In the genomic region with DNA sequence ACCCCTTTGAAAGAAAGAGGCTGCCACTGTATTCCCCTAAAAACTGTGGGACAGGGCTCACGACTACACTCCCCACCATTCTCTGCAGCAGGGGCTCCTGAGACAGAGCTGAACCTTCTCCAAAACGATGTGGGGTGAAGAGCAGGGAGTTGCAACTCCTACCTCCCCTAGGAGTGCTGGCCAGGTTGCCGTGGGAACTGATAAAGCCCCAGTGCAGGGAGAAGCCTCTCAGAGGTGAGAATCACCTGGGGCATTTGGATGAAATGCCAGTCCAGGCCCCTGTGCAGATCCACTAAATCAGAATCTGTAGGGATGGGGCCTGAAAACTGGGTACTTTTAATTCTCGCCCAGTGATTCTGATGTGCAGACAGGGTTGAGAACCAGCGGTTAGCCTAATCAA, we compare ENCODE assay signal across 9 cellular contexts. TPM values are rescaled to one million over a fixed set of nuclear protein-coding genes. Genes with fewer than 3 reads are reported as not detected.
A peak's percentile ranks its signal among the peaks of the same experiment; 100 is the strongest.
DNase-seq lines count a peak whose midpoint lies in the region; ATAC-seq and TF ChIP-seq lines count a peak whose summit lies in the region.
"Had no signal": no experiment of that assay in that cellular context is flagged by ENCODE, and none has a peak within 500 bp of the region (broad histone marks: within the 10 kb centered on the region; RNA-seq: fewer than 3 reads in every experiment).

No MANE protein-coding gene starts in this region.

- peaks cover 0 to 9% of the 10 kb centered on the region in 2 experiments; a peak in 1 of 4 replicates for H3K79me1 ChIP-seq in IMR-90 (ENCODE audit: low read depth in 1 of 2, low read length in 2 of 2)

- no peaks in the 10 kb centered on the region for H4K20me1 ChIP-seq in IMR-90 (ENCODE audit: insufficient read depth, low read length)

- H4K5ac ChIP-seq in IMR-90 (ENCODE audit: low read depth, low read length) = peak overlapping the region; percentile 61

- ATAC-seq in IMR-90 (ENCODE audit: low read depth) (no peak), HG02870 (IDR thresholded peaks at IDR 0.05; ENCODE audit: unreplicated experiment) (no peak)

- dilution Hi-C loops in IMR-90 (cut with HindIII; ENCODE audit: low sequenced_read_pairs, unreplicated experiment) = no loop called here

- TF ChIP-seq POLR2A in IMR-90 (IDR thresholded peaks at IDR 0.05; ENCODE audit: low read depth, low read length) = no peak

- BruUV-seq in IMR-90 (replicated peaks; lab: Mats Ljungman, UMichigan) = no TSS peak

- H4K91ac ChIP-seq in IMR-90 (ENCODE audit: insufficient read depth, low read depth, low read length) = peak overlapping the region; percentile 54

- H2BK5ac ChIP-seq in IMR-90 (ENCODE audit: low read depth, low read length, poor library complexity, severe bottlenecking) = no peak overlapping the region

- peak overlapping the region; percentile 88 for H2AK9ac ChIP-seq in IMR-90 (replicated peaks; ENCODE audit: low read depth, low read length, poor library complexity)

- peak overlapping the region; percentile 21 for H2AK5ac ChIP-seq in IMR-90 (ENCODE audit: low read depth, low read length)

- H3K14ac ChIP-seq in IMR-90 (replicated peaks; ENCODE audit: low read depth, low read length) = peak overlapping the region; percentile 83

- CTCF ChIA-PET in BJ (lab: Yijun Ruan, JAX) (interaction anchor here (0.9 kb wide), 1 partner anchor 350 kb away, joined by 4 read pairs; the partner anchor contains the start of gene INTS6), IMR-90 (lab: Yijun Ruan, JAX) (no interaction called here)

- peak overlapping the region; percentile 85 for H3K4ac ChIP-seq in IMR-90 (ENCODE audit: low read depth, low read length)

- peaks cover 4% of the 10 kb centered on the region; the same call in 1 of the 2 replicates for H3K9me1 ChIP-seq in IMR-90 (ENCODE audit: insufficient read depth, low read length)

- H2BK20ac ChIP-seq in IMR-90 (ENCODE audit: low read depth, low read length) = peak overlapping the region; percentile 44; the same call in 1 of the 2 replicates

- intact Hi-C loops in IMR-90 (cut with micrococcal nuclease) = loop anchor here (1.0 to 10.0 kb wide), 3 partner anchors 218 to 578 kb away; partner anchors contain the start of genes FAM124A and INTS6

- H3K4me3 ChIP-seq in BJ (ENCODE audit: low read depth, low read length) = peak overlapping the region; percentile 84
- H3K4me3 ChIP-seq in IMR-90 (ENCODE audit: insufficient read depth, low read depth, low read length) = peak overlapping the region; percentile 84
- peak overlapping the region; percentile 81 for H3K4me3 ChIP-seq in mononuclear cell (ENCODE audit: low read length)

- peak overlapping the region; percentile 70 to 73 for H4K8ac ChIP-seq in IMR-90 (ENCODE audit: low read depth in 2 of 2, low read length in 2 of 2)

- DNase-seq in BJ (ENCODE audit: low read depth) (no peak), IMR-90 (no peak), caudate nucleus (lab: John Stamatoyannopoulos, UW) (peak in 2 of 61 donors; percentile 32 to 41), amniotic stem cell (lab: John Stamatoyannopoulos, UW) (no peak), islet precursor cell (no peak), GM03348 (ENCODE audit: low spot score) (no peak)

- H3K27ac ChIP-seq in IMR-90 (ENCODE audit: insufficient read depth, low read length) (no peak overlapping the region; the same call in 1 of the 2 replicates), caudate nucleus (ENCODE audit: low read depth, low read length) (peak overlapping the region; percentile 99)

- H3K18ac ChIP-seq in IMR-90 (ENCODE audit: low read depth, low read length) = no peak overlapping the region

- H3K36me3 ChIP-seq in BJ (ENCODE audit: control insufficient read depth, insufficient read depth, low read length) (no peaks in the 10 kb centered on the region), IMR-90 (ENCODE audit: control insufficient read depth, insufficient read depth, low read length) (no peaks in the 10 kb centered on the region)

- peak overlapping the region; percentile 91 for H3K4me2 ChIP-seq in IMR-90 (ENCODE audit: low read depth, low read length)

- peak overlapping the region; percentile 98 for H2AFZ ChIP-seq in IMR-90 (replicated peaks; ENCODE audit: low read length, poor library complexity)

- TF ChIP-seq CTCF in BJ (IDR thresholded peaks at IDR 0.05; ENCODE audit: insufficient read depth, low read depth, low read length) (no peak), IMR-90 (conservative IDR thresholded peaks at IDR 0.05; ENCODE audit: low read depth, low read length) (no peak)

- no peak overlapping the region; the same call in 1 of the 2 replicates for H3K56ac ChIP-seq in IMR-90 (ENCODE audit: extremely low read depth, insufficient read depth, low read length)

- peaks cover 4% of the 10 kb centered on the region for H3K4me1 ChIP-seq in IMR-90 (ENCODE audit: control insufficient read depth, insufficient read depth, low read length)
- H3K4me1 ChIP-seq in mononuclear cell (ENCODE audit: insufficient read depth, low read length) = peaks cover 35% of the 10 kb centered on the region

- H3K9me3 ChIP-seq in IMR-90 (ENCODE audit: control insufficient read depth, insufficient read depth, low read length) (no peaks in the 10 kb centered on the region), mononuclear cell (ENCODE audit: low read depth, low read length) (no peaks in the 10 kb centered on the region)

- H3K9ac ChIP-seq in IMR-90 (ENCODE audit: low read depth, low read length) = peak overlapping the region; percentile 64

- H3K23ac ChIP-seq in IMR-90 (ENCODE audit: low read depth, low read length) = peak overlapping the region; percentile 21; the same call in 1 of the 2 replicates

- no CpG with 5 or more reads among the region's 5 CpGs for WGBS in IMR-90 (ENCODE audit: extremely low coverage in 2 of 2, insufficient read length in 1 of 2), 2 experiments

- H3K27me3 ChIP-seq in BJ (ENCODE audit: control insufficient read depth, insufficient read depth, low read length) = peaks cover 2% of the 10 kb centered on the region
- H3K27me3 ChIP-seq in IMR-90 (ENCODE audit: control insufficient read depth, insufficient read depth, low read length) = no peaks in the 10 kb centered on the region
- H3K27me3 ChIP-seq in mononuclear cell (ENCODE audit: insufficient read depth, low read length) = no peaks in the 10 kb centered on the region

- in situ Hi-C loops in IMR-90 (cut with MboI; ENCODE audit: low sequenced_read_pairs) = no loop called here

- H2BK120ac ChIP-seq in IMR-90 (ENCODE audit: low read depth, low read length) = peak overlapping the region; percentile 54

- 0 out of 3 replicates have a peak overlapping the region, but pooled peaks have one; percentile 16 for H2BK15ac ChIP-seq in IMR-90 (ENCODE audit: low read depth, low read length)

- TF ChIP-seq RAD21 in IMR-90 (IDR thresholded peaks at IDR 0.05; ENCODE audit: low read length) = no peak

- POLR2A ChIA-PET in BJ (lab: Charles Lee) (no interaction called here), IMR-90 (lab: Charles Lee; ENCODE audit: unreplicated experiment) (interaction anchor here (0.5 to 1.5 kb wide), 2 partner anchors 186 to 350 kb away, joined by 6 to 7 read pairs; no protein-coding TSS in a partner anchor)

TF ChIP-seq in IMR-90, 13 proteins besides CTCF, POLR2A, EP300 and RAD21 (continues in another document):
- TF ChIP-seq NFE2L2 (IDR thresholded peaks at IDR 0.05; ENCODE audit: low read depth, low read length) (no peak), MXI1 (IDR thresholded peaks at IDR 0.05; ENCODE audit: borderline replicate concordance, low read depth, low read length) (no peak), MAFK (IDR thresholded peaks at IDR 0.05; ENCODE audit: low read depth, low read length) (no peak), RFX5 (IDR thresholded peaks at IDR 0.05; ENCODE audit: low read depth, low read length) (no peak), RCOR1 (IDR thresholded peaks at IDR 0.05; ENCODE audit: insufficient replicate concordance, low read length) (no peak), MAZ (IDR thresholded peaks at IDR 0.05; ENCODE audit: borderline replicate concordance, low read depth, low read length) (no peak), CEBPB (IDR thresholded peaks at IDR 0.05; ENCODE audit: low read depth, low read length) (no peak), BHLHE40 (IDR thresholded peaks at IDR 0.05; ENCODE audit: low read depth, low read length) (no peak)
- TF ChIP-seq, protein P1, sequence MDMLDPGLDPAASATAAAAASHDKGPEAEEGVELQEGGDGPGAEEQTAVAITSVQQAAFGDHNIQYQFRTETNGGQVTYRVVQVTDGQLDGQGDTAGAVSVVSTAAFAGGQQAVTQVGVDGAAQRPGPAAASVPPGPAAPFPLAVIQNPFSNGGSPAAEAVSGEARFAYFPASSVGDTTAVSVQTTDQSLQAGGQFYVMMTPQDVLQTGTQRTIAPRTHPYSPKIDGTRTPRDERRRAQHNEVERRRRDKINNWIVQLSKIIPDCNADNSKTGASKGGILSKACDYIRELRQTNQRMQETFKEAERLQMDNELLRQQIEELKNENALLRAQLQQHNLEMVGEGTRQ (IDR thresholded peaks at IDR 0.05; ENCODE audit: low read depth, low read length) = no peak
- TF ChIP-seq, protein P2, sequence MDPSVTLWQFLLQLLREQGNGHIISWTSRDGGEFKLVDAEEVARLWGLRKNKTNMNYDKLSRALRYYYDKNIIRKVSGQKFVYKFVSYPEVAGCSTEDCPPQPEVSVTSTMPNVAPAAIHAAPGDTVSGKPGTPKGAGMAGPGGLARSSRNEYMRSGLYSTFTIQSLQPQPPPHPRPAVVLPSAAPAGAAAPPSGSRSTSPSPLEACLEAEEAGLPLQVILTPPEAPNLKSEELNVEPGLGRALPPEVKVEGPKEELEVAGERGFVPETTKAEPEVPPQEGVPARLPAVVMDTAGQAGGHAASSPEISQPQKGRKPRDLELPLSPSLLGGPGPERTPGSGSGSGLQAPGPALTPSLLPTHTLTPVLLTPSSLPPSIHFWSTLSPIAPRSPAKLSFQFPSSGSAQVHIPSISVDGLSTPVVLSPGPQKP (IDR thresholded peaks at IDR 0.05; ENCODE audit: borderline replicate concordance, low read depth, low read length) = no peak

RNA-seq across cellular contexts. Expression of gene DHRS12, which starts 0.9 kb away (rescaled TPM):
- 5.6 and 6.5 TPM in 2 replicates for polyA plus RNA-seq in BJ (2011; rRNA removed)
- polyA minus RNA-seq in BJ (2011; rRNA and poly(A)+ RNA removed) = 4.1 and 5.6 TPM in 2 replicates
- total RNA-seq in IMR-90 (2012; rRNA removed) = 1.3 and 1.9 TPM in 2 replicates
- polyA plus RNA-seq in IMR-90 (2012; rRNA removed) = 1.5 and 1.6 TPM in 2 replicates
- 1.2 and 1.5 TPM in 2 replicates for polyA plus RNA-seq in IMR-90 (2012; cell fraction: cytosol; rRNA removed)
- polyA plus RNA-seq in IMR-90 (2012; cell fraction: nucleus; rRNA removed; ENCODE audit: low replicate concordance) = 3.7 TPM in 2 replicates
- total RNA-seq in mononuclear cell = 3.6 TPM

RNA-seq across cellular contexts. Expression of gene TMEM272, which starts 42.0 kb away (rescaled TPM):
- not detected in 2 replicates for polyA plus RNA-seq in BJ (2011; rRNA removed)
- not detected in 2 replicates for polyA minus RNA-seq in BJ (2011; rRNA and poly(A)+ RNA removed)
- total RNA-seq in IMR-90 (2012; rRNA removed) = not detected in 2 replicates
- not detected in 2 replicates for polyA plus RNA-seq in IMR-90 (2012; rRNA removed)
- polyA plus RNA-seq in IMR-90 (2012; cell fraction: cytosol; rRNA removed) = not detected in 2 replicates
- polyA plus RNA-seq in IMR-90 (2012; cell fraction: nucleus; rRNA removed; ENCODE audit: low replicate concordance) = not detected in 2 replicates
- 1.0 TPM for total RNA-seq in mononuclear cell
- total RNA-seq: myocyte had no signal

RNA-seq across cellular contexts. Expression of gene CCDC70, which starts 58.8 kb away (rescaled TPM):
- polyA plus RNA-seq in BJ (2011; rRNA removed) = not detected in 2 replicates
- not detected in 2 replicates for polyA minus RNA-seq in BJ (2011; rRNA and poly(A)+ RNA removed)
- total RNA-seq in IMR-90 (2012; rRNA removed) = not detected in 2 replicates
- not detected in 2 replicates for polyA plus RNA-seq in IMR-90 (2012; rRNA removed)
- not detected in 2 replicates for polyA plus RNA-seq in IMR-90 (2012; cell fraction: cytosol; rRNA removed)
- polyA plus RNA-seq in IMR-90 (2012; cell fraction: nucleus; rRNA removed; ENCODE audit: low replicate concordance) = not detected in 2 replicates
- not detected for total RNA-seq in mononuclear cell
- total RNA-seq: myocyte had no signal
